Comparison of ENCODE assay signal across 1 cellular context in the genomic region with DNA sequence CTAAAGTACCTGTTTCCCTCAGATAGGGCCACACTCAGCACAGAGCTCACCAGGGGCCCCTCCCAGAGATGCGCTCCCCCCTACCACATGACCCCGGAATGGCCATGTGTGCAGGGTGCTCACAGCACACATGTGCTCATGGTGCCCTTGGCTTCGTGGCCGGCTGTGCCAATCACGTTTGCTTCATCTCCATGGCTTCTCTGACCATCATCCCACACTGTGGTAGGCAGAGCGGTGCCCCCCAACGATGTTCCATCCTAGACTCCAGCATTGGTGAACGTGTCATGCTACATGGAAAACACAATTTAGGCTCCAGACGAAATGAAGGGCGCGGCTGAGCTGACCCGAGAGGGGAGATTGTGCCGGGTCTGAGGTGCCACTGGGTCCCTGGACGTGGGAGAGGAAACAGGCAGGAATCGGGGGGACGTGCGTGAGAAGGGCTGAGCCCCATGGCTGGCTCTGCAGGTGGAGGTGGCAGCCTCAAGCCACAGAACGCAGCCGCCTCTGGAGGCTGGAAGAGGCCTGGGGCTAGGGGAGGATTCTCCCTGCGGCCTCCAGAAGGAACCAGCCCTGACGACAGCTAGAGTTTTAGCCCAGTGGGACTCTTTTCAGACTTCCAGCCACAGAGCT.
TF ChIP-seq lines count a peak whose summit lies in the region.

No MANE protein-coding gene starts in this region.

TF ChIP-seq in WTC11, 78 proteins besides CTCF, POLR2A, EP300 and RAD21 (continued from another document):
- TF ChIP-seq, protein P1, sequence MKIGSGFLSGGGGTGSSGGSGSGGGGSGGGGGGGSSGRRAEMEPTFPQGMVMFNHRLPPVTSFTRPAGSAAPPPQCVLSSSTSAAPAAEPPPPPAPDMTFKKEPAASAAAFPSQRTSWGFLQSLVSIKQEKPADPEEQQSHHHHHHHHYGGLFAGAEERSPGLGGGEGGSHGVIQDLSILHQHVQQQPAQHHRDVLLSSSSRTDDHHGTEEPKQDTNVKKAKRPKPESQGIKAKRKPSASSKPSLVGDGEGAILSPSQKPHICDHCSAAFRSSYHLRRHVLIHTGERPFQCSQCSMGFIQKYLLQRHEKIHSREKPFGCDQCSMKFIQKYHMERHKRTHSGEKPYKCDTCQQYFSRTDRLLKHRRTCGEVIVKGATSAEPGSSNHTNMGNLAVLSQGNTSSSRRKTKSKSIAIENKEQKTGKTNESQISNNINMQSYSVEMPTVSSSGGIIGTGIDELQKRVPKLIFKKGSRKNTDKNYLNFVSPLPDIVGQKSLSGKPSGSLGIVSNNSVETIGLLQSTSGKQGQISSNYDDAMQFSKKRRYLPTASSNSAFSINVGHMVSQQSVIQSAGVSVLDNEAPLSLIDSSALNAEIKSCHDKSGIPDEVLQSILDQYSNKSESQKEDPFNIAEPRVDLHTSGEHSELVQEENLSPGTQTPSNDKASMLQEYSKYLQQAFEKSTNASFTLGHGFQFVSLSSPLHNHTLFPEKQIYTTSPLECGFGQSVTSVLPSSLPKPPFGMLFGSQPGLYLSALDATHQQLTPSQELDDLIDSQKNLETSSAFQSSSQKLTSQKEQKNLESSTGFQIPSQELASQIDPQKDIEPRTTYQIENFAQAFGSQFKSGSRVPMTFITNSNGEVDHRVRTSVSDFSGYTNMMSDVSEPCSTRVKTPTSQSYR (CRISPR knock-in tag; IDR thresholded peaks at IDR 0.05): no peak
- TF ChIP-seq ESRRA (CRISPR knock-in tag; IDR thresholded peaks at IDR 0.05; ENCODE audit: borderline replicate concordance): peak; percentile 29; the same call in 1 of the 2 replicates
- no peak for TF ChIP-seq ZNF138 (CRISPR knock-in tag; conservative IDR thresholded peaks at IDR 0.05)
- no peak for TF ChIP-seq GRHL2 (CRISPR knock-in tag; IDR thresholded peaks at IDR 0.05; ENCODE audit: insufficient replicate concordance, severe bottlenecking)
- TF ChIP-seq NFE2L1 (CRISPR knock-in tag; IDR thresholded peaks at IDR 0.05): no peak
